In the genomic region with DNA sequence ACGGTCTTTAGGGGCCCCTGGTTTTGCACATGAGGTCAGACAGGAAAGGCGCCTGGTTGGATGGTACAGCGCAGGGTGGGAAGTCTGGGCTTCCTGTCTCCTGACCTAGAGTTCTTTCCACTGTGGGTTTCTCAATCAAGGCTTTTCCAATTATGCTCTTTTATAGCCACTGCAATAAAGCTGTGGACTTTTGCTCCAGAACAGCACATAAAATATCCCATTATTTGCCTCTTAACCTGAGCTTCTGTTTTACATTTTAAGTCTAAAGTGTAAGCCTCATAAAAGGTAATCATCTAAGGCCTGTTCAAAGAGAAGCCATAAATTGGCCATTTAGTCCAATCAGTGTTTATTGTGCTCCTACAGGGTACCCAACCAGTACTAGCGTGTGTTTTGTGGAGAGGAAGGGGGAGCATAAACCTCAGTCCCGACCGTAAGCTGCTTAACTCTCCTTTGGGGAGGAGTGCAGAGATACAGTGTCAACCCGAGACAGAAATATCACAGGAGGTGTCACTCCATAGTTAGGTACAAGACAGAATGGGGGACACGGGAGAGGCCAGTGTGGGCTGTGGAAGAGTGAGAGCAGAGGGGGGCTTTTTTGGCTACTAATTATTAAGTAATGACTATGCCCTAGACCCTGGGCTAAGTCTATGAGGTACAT, we compare ENCODE assay signal across 19 cellular contexts.
"Had no signal": no experiment of that assay in that cellular context is flagged by ENCODE, and none has a peak within 500 bp of the region (broad histone marks: within the 10 kb centered on the region; RNA-seq: fewer than 3 reads in every experiment).

No MANE protein-coding gene starts in this region.

- H3K4me3 ChIP-seq: left ventricle myocardium inferior, thyroid gland, uterus had no signal

- DNase-seq: activated CD4-positive, alpha-beta T cell treated with anti-CD3 and anti-CD28 coated beads, Interleukin-2, amount 50 U/mL, for 4 hours; activated gamma-delta T cell treated with Interleukin-2 at 50 U/mL for 16 hours; dorsolateral prefrontal cortex; foreskin keratinocyte; glutamatergic neuron; left ventricle myocardium inferior; mammary epithelial cell; midbrain; occipital lobe; stimulated activated CD4-positive, alpha-beta T cell treated with anti-CD3 and anti-CD28 coated beads, Interleukin-12 subunit alpha, Interleukin-12 subunit beta, amount 100 ng/mL, for 4 hours; stimulated activated CD4-positive, alpha-beta T cell treated with anti-CD3 and anti-CD28 coated beads, Interleukin-1b, Interleukin-23, amount 100 ng/mL, for 48 hours; stimulated activated CD8-positive, alpha-beta memory T cell treated with anti-CD3 and anti-CD28 coated beads, Interleukin-4, amount 100 ng/mL, for 48 hours; stimulated activated naive CD4-positive, alpha-beta T cell treated with Interleukin-2 at 50 U/mL for 16 hours; T-helper 2 cell; thyroid gland; uterus had no signal

- H3K4me3 Mint-ChIP-seq: activated naive CD8-positive, alpha-beta T cell; activated T-helper 1 cell treated with anti-CD3 and anti-CD28 coated beads, Interleukin-12 subunit alpha, Interleukin-12 subunit beta, Interleukin-2, Interleukin-4 antibody, amounts not matched to agents 30 ng/mL and 10 ng/mL and 1 ng/mL, durations not matched to agents 14 hours and 24 hours and 36 hours had no signal

- H3K4me1 ChIP-seq: foreskin keratinocyte had no signal

- H3K27ac Mint-ChIP-seq: activated naive CD8-positive, alpha-beta T cell; activated T-helper 1 cell treated with anti-CD3 and anti-CD28 coated beads, Interleukin-12 subunit alpha, Interleukin-12 subunit beta, Interleukin-2, Interleukin-4 antibody, amounts not matched to agents 30 ng/mL and 10 ng/mL and 1 ng/mL, durations not matched to agents 14 hours and 24 hours and 36 hours; progenitor cell of endocrine pancreas had no signal

- H3K9me3 ChIP-seq: left ventricle myocardium inferior, thyroid gland, uterus had no signal

- H3K9me3 Mint-ChIP-seq: activated T-helper 1 cell treated with anti-CD3 and anti-CD28 coated beads, Interleukin-12 subunit alpha, Interleukin-12 subunit beta, Interleukin-2, Interleukin-4 antibody, amounts not matched to agents 30 ng/mL and 10 ng/mL and 1 ng/mL, durations not matched to agents 14 hours and 24 hours and 36 hours had no signal

- H3K36me3 Mint-ChIP-seq: activated naive CD8-positive, alpha-beta T cell had no signal

- H3K36me3 ChIP-seq: left ventricle myocardium inferior, thyroid gland, uterus had no signal

- H3K27ac ChIP-seq: dorsolateral prefrontal cortex, foreskin keratinocyte, left ventricle myocardium inferior, thyroid gland, uterus had no signal
